In genomic region chr1:160284782-160285344, GRCh38 we compare ENCODE assay signal across 8 cellular contexts. TPM values are rescaled to one million over a fixed set of nuclear protein-coding genes. Genes with fewer than 3 reads are reported as not detected.
A peak's percentile ranks its signal among the peaks of the same experiment; 100 is the strongest.
DNase-seq lines count a peak whose midpoint lies in the region; ATAC-seq, FAIRE-seq and TF ChIP-seq lines count a peak whose summit lies in the region.

A gene with protein sequence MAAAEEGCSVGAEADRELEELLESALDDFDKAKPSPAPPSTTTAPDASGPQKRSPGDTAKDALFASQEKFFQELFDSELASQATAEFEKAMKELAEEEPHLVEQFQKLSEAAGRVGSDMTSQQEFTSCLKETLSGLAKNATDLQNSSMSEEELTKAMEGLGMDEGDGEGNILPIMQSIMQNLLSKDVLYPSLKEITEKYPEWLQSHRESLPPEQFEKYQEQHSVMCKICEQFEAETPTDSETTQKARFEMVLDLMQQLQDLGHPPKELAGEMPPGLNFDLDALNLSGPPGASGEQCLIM (minus strand): TSS chr1:160285133. CDS start chr1:160285124, 9 bp downstream.

- peaks cover 0 to 48% of the 10 kb centered on the region in 2 donors for H3K36me3 ChIP-seq in adrenal gland (replicated peaks in 1 of 2)

- intact Hi-C loops in adrenal gland (cut with DNase I): no loop called here
- intact Hi-C loops in cardiac septum (cut with DNase I): loop anchor here (2.0 kb wide), 1 partner anchor 22 kb away; the partner anchor contains the start of gene DCAF8

- peak; percentile 84 for DNase-seq in GM12892 (ENCODE audit: insufficient read length)
- DNase-seq in NCI-H146 (lab: John Stamatoyannopoulos, UW): peak; percentile 89
- DNase-seq in T-helper 1 cell: peak; percentile 78 to 92 (median 89)
- peak; percentile 94 to 98 (median 96) for DNase-seq in adrenal gland
- peak; percentile 97 for DNase-seq in cardiac septum (ENCODE audit: low spot score)
- DNase-seq in pons (ENCODE audit: low spot score): peak; percentile 91
- peak; percentile 94 for DNase-seq in type B pancreatic cell (ENCODE audit: extremely low spot score, unreplicated experiment)

- no peaks in the 10 kb centered on the region for H3K27me3 Mint-ChIP-seq in type B pancreatic cell

- peak; percentile 95 for ATAC-seq in HG02852 (IDR thresholded peaks at IDR 0.05; ENCODE audit: unreplicated experiment)

- WGBS in adrenal gland, 4 donors: 0 to 1% (median 1%) methylated on average over 27 of the region's 27 CpGs

- H3K27ac Mint-ChIP-seq in type B pancreatic cell: peak within 1 kb of the TSS; percentile 96

- TF ChIP-seq POLR2A in GM12892 (IDR thresholded peaks at IDR 0.05; ENCODE audit: low read depth, low read length) (peak; percentile 90), adrenal gland (IDR thresholded peaks at IDR 0.05) (peak; percentile 29 to 89)

- peak; percentile 98 for FAIRE-seq in GM12892 (lab: Jason Lieb, UNC)

- peaks cover 11 to 20% of the 10 kb centered on the region in 2 donors for H3K4me1 ChIP-seq in adrenal gland (replicated peaks in 1 of 2)

- TF ChIP-seq CTCF in adrenal gland (IDR thresholded peaks at IDR 0.05) (no peak), type B pancreatic cell (conservative IDR thresholded peaks at IDR 0.05) (no peak)

- peaks cover 13% of the 10 kb centered on the region for H3K36me3 Mint-ChIP-seq in type B pancreatic cell

- H3K9me3 ChIP-seq in adrenal gland (replicated peaks in 1 of 3): no peaks in the 10 kb centered on the region

- H3K4me1 Mint-ChIP-seq in type B pancreatic cell (ENCODE audit: unreplicated experiment): peaks cover 27% of the 10 kb centered on the region

- H3K27ac ChIP-seq in adrenal gland: peak within 1 kb of the TSS; percentile 70 to 92 (median 88)

- peak within 1 kb of the TSS; percentile 100 for H3K4me3 Mint-ChIP-seq in type B pancreatic cell

- H3K4me3 ChIP-seq in adrenal gland: peak within 1 kb of the TSS; percentile 48 to 80 (median 78)

- H3K27me3 ChIP-seq in adrenal gland: no peaks in the 10 kb centered on the region

- H3K9me3 Mint-ChIP-seq in type B pancreatic cell: no peaks in the 10 kb centered on the region

RNA-seq across cellular contexts. Expression of the gene that starts here (rescaled TPM):
- polyA plus RNA-seq in GM12892 (2012; ENCODE audit: missing spikeins): 35.2 TPM
- total RNA-seq in adrenal gland (100 to 1,000 TPM in 3 of 8 donors, 10 to 100 TPM in 5; 55.5 to 165 (median 88.6) TPM), cardiac septum (68.9 TPM), type B pancreatic cell (ENCODE audit: low replicate concordance) (50.4 and 66.9 TPM in 2 replicates)
- 10 to 100 TPM; 15.5 to 89.1 (median 18.5) TPM for polyA plus RNA-seq in adrenal gland

Comparison
In these comparisons a context has a peak if more than half of its experiments do, and no peak if none do; other contexts are left out.
1. Peak in every context shown above with its lines: DNase-seq, ATAC-seq, H3K4me3 ChIP-seq and H3K27ac ChIP-seq.